In the genomic region with DNA sequence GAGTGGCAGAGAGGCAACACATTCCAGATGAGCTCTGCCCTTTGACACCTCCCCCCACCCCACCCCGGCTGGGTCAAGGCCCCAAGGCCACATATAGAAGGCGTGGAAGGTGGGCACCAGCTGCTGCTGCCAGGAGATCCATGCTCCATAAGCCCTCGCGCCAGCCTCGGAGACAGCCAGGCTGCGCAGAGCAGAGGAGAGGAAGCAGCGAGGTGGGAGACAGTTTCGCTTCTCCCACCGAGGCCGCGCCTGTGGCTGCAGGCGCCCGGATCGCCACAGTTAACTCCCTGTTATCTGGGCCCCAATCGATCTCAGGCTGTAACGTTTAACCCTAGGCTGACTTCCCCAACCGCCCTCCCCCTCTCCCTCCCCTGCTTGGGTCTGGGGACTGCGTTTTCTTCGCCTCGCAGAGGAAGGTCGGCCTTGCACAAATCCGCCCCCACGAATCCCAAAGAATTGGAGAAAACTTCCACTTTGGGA, we compare ENCODE assay signal across 1 cellular context.
TF ChIP-seq lines count a peak whose summit lies in the region.

No MANE protein-coding gene starts in this region.

TF ChIP-seq in liver, 16 proteins besides CTCF, POLR2A, EP300 and RAD21 (continued from another document):
- TF ChIP-seq, protein P1, sequence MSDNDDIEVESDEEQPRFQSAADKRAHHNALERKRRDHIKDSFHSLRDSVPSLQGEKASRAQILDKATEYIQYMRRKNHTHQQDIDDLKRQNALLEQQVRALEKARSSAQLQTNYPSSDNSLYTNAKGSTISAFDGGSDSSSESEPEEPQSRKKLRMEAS (IDR thresholded peaks at IDR 0.05), result no peak
- TF ChIP-seq, protein P2, sequence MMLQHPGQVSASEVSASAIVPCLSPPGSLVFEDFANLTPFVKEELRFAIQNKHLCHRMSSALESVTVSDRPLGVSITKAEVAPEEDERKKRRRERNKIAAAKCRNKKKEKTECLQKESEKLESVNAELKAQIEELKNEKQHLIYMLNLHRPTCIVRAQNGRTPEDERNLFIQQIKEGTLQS (IDR thresholded peaks at IDR 0.05), result no peak
- TF ChIP-seq GABPA (IDR thresholded peaks at IDR 0.05 in 1 of 2, conservative IDR thresholded peaks at IDR 0.05 in 1 of 2) (no peak), YY1 (IDR thresholded peaks at IDR 0.05) (no peak), SP1 (IDR thresholded peaks at IDR 0.05) (no peak)
